Comparison of ENCODE assay signal across 19 cellular contexts in the genomic region with DNA sequence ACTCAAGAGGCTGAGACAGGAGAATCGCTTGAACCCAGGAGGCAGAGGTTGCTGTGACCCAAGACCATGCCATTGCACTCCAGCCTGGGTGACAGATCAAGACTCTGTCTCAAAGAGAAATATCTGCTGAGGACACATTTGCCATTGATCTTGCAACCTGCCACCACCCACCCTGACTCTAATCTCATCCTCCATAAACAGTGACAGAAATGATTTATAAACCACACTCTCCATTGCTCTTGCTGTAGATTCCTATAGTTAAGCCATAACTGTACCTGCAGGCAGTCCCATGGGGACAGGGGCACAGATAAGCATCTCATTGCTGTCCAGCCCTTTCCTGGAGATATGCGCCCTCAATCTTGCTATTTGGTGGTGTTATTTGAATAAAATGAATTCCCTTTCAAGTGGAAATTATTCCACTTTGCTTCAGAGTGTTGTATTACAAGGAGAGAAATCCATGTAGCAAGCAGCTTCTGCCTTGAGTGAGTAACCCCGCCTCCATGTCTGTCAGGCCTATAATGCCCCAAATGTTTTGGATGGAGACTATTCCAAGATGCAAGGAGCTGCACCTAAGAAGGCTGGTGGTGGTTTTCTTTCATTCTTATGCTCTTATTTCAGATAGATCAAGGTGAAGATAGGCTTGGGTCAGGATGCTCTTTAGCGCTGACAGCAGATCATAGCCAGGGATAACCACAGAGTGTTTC. TPM values are rescaled to one million over a fixed set of nuclear protein-coding genes. Genes with fewer than 3 reads are reported as not detected.
A peak's percentile ranks its signal among the peaks of the same experiment; 100 is the strongest.
DNase-seq lines count a peak whose midpoint lies in the region; ATAC-seq, FAIRE-seq and TF ChIP-seq lines count a peak whose summit lies in the region.
"Had no signal": no experiment of that assay in that cellular context is flagged by ENCODE, and none has a peak within 500 bp of the region (broad histone marks: within the 10 kb centered on the region; RNA-seq: fewer than 3 reads in every experiment).

No MANE protein-coding gene starts in this region.

- H3K18ac ChIP-seq in H1 (ENCODE audit: extremely low read depth, low read length) = no peak overlapping the region
- no peak overlapping the region for H3K18ac ChIP-seq in mesenchymal stem cell (ENCODE audit: low read depth in 1 of 2, low read length in 2 of 2)

- H3K9ac ChIP-seq in H1 (replicated peaks in 1 of 4; ENCODE audit: extremely low read depth in 1 of 4, low read depth in 3 of 4, low read length in 3 of 4) (no peak overlapping the region), mesenchymal stem cell (ENCODE audit: low read length) (no peak overlapping the region)

- H2BK120ac ChIP-seq in H1 (replicated peaks; ENCODE audit: low read depth, low read length) (no peak overlapping the region), mesenchymal stem cell (ENCODE audit: low read depth, low read length) (no peak overlapping the region)

- no peaks in the 10 kb centered on the region for H4K20me1 ChIP-seq in H1 (replicated peaks in 1 of 2; ENCODE audit: control insufficient read depth in 1 of 2, insufficient read depth in 2 of 2, low read length in 2 of 2)

- no peak overlapping the region for H3K4ac ChIP-seq in H1 (replicated peaks; ENCODE audit: insufficient read length, low read depth, low read length)
- H3K4ac ChIP-seq in mesenchymal stem cell (ENCODE audit: low read depth in 1 of 2, low read length in 2 of 2) = no peak overlapping the region

- H3K14ac ChIP-seq in H1 (ENCODE audit: insufficient read length) (no peak overlapping the region), mesenchymal stem cell (ENCODE audit: low read length in 2 of 2) (no peak overlapping the region)

- no peak overlapping the region for H3K56ac ChIP-seq in H1 (replicated peaks; ENCODE audit: insufficient read length, low read depth, low read length)

- CTCF ChIA-PET in H1 (lab: Charles Lee; ENCODE audit: partially characterized antibody) = interaction anchor here (1.1 to 52.5 kb wide), 8 partner anchors 8 to 272 kb away, joined by 3 to 1490 read pairs (median 12); partner anchors contain the start of gene CIPC

- H2AK5ac ChIP-seq in H1 (ENCODE audit: low read depth, low read length) (no peak overlapping the region), mesenchymal stem cell (ENCODE audit: low read length, severe bottlenecking) (no peak overlapping the region)

- TF ChIP-seq POLR2A in heart left ventricle (IDR thresholded peaks at IDR 0.05) (no peak), H1 (IDR thresholded peaks at IDR 0.05; ENCODE audit: control extremely low read depth in 1 of 2, low read depth in 2 of 2, low read length in 2 of 2) (no peak)

- H2BK15ac ChIP-seq in H1 (ENCODE audit: low read length) (no peak overlapping the region), mesenchymal stem cell (ENCODE audit: low read depth, poor library complexity, severe bottlenecking) (no peak overlapping the region)

- no peak overlapping the region for H3K27ac Mint-ChIP-seq in activated naive CD4-positive, alpha-beta T cell treated with anti-CD3 and anti-CD28 coated beads, Interleukin-2, amount 50 U/mL, for 72 hours
- H3K27ac Mint-ChIP-seq: IgD-negative memory B cell had no signal

- no peak for FAIRE-seq in H1 (lab: Jason Lieb, UNC)
- FAIRE-seq in urothelium cell line (lab: Jason Lieb, UNC) = peak; percentile 27
- FAIRE-seq: RCC 7860 had no signal

- no peak for TF ChIP-seq EP300 in H1 (IDR thresholded peaks at IDR 0.05; ENCODE audit: borderline replicate concordance in 1 of 2, low read depth in 2 of 2, low read length in 2 of 2)

- no peak overlapping the region for H3K27ac ChIP-seq in heart left ventricle
- H3K27ac ChIP-seq in H1 (ENCODE audit: low read depth, low read length) = no peak overlapping the region
- H3K27ac ChIP-seq in mesenchymal stem cell (ENCODE audit: low read length, poor library complexity, severe bottlenecking) = no peak overlapping the region
- H3K27ac ChIP-seq in ascending aorta = no peak overlapping the region
- H3K27ac ChIP-seq: C4-2B, SK-N-MC had no signal

- H3K79me1 ChIP-seq in H1 (ENCODE audit: low read depth, low read length) (no peaks in the 10 kb centered on the region), mesenchymal stem cell (replicated peaks; ENCODE audit: low read length, poor library complexity, severe bottlenecking) (no peaks in the 10 kb centered on the region)

- H3K4me2 ChIP-seq in H1 (ENCODE audit: insufficient read depth in 1 of 2, low read depth in 2 of 2, low read length in 2 of 2) = peak overlapping the region; percentile 15 to 100; a peak in 3 of 4 replicates
- no peak overlapping the region for H3K4me2 ChIP-seq in mesenchymal stem cell (ENCODE audit: low read length, poor library complexity, severe bottlenecking)

- no peak for ATAC-seq in heart left ventricle
- ATAC-seq in activated naive CD4-positive, alpha-beta T cell treated with anti-CD3 and anti-CD28 coated beads, Interleukin-2, amount 50 U/mL, for 72 hours = no peak

- no peaks in the 10 kb centered on the region for H3K36me3 Mint-ChIP-seq in activated naive CD4-positive, alpha-beta T cell treated with anti-CD3 and anti-CD28 coated beads, Interleukin-2, amount 50 U/mL, for 72 hours
- H3K36me3 Mint-ChIP-seq: IgD-negative memory B cell had no signal

- H4K5ac ChIP-seq in H1 (ENCODE audit: insufficient read length, low read depth, low read length) = no peak overlapping the region

- H3K79me2 ChIP-seq in H1 (ENCODE audit: control insufficient read depth in 1 of 2, insufficient read depth in 2 of 2, low read length in 2 of 2) = 0 out of 4 replicates have a peak, but pooled peaks cover 0 to 3% of the 10 kb centered on the region in 2 experiments

- H2BK20ac ChIP-seq in H1 (ENCODE audit: low read length) = no peak overlapping the region

- intact Hi-C loops in cardiac septum (cut with DNase I) = loop anchor here (5.0 kb wide), 1 partner anchor 53 kb away; no protein-coding TSS in a partner anchor
- intact Hi-C loops in heart left ventricle (cut with DNase I) = no loop called here
- intact Hi-C loops in ascending aorta (cut with DNase I) = no loop called here

- peak; percentile 12 for DNase-seq in cardiac septum (ENCODE audit: low spot score)
- no peak for DNase-seq in heart left ventricle
- peak; percentile 33 for DNase-seq in NCI-H2171 (lab: John Stamatoyannopoulos, UW)
- DNase-seq in H1 (ENCODE audit: low read depth in 1 of 2, low spot score in 2 of 2) = no peak
- no peak for DNase-seq in urothelium cell line (ENCODE audit: low spot score)
- no peak for DNase-seq in mesenchymal stem cell
- DNase-seq in activated naive CD4-positive, alpha-beta T cell treated with anti-CD3 and anti-CD28 coated beads, Interleukin-2, amount 50 U/mL, for 72 hours (ENCODE audit: low spot score in 2 of 2) = no peak
- DNase-seq in ascending aorta (ENCODE audit: low spot score in 2 of 2) = no peak
- DNase-seq: NCI-H1105, NCI-H187 treated with DMSO at 0.1 percent for 48 hours, NCI-H526, Right ventricle myocardium superior, T-helper 1 cell had no signal

- no peak for TF ChIP-seq RAD21 in H1 (IDR thresholded peaks at IDR 0.05 in 1 of 2, conservative IDR thresholded peaks at IDR 0.05 in 1 of 2; ENCODE audit: low read depth in 2 of 2, low read length in 2 of 2)

- no peak overlapping the region for H4K91ac ChIP-seq in H1 (replicated peaks; ENCODE audit: insufficient read length, low read length)
- no peak overlapping the region for H4K91ac ChIP-seq in mesenchymal stem cell (ENCODE audit: low read length)

- no peaks in the 10 kb centered on the region for H3K9me3 Mint-ChIP-seq in activated naive CD4-positive, alpha-beta T cell treated with anti-CD3 and anti-CD28 coated beads, Interleukin-2, amount 50 U/mL, for 72 hours
- H3K9me3 Mint-ChIP-seq: IgD-negative memory B cell had no signal

- H3K36me3 ChIP-seq in heart left ventricle (no peaks in the 10 kb centered on the region), H1 (ENCODE audit: control insufficient read depth in 2 of 4, insufficient read depth in 4 of 4, low read length in 3 of 4) (no peaks in the 10 kb centered on the region), mesenchymal stem cell (ENCODE audit: control insufficient read depth in 1 of 2, insufficient read depth in 2 of 2, low read depth in 1 of 2, low read length in 2 of 2) (no peaks in the 10 kb centered on the region), ascending aorta (no peaks in the 10 kb centered on the region)

- H3K9me3 ChIP-seq in heart left ventricle = no peaks in the 10 kb centered on the region
- H3K9me3 ChIP-seq in H1 (ENCODE audit: insufficient read depth in 2 of 2, low read depth in 1 of 2, low read length in 1 of 2) = no peaks in the 10 kb centered on the region
- H3K9me3 ChIP-seq in mesenchymal stem cell (ENCODE audit: control insufficient read depth, low read length) = no peaks in the 10 kb centered on the region
- no peaks in the 10 kb centered on the region for H3K9me3 ChIP-seq in ascending aorta

- H2BK5ac ChIP-seq in H1 (ENCODE audit: low read depth, low read length) = no peak overlapping the region
- no peak overlapping the region for H2BK5ac ChIP-seq in mesenchymal stem cell (ENCODE audit: low read depth, low read length, poor library complexity, severe bottlenecking)

- H2BK12ac ChIP-seq in H1 (ENCODE audit: low read depth, low read length) = no peak overlapping the region
- H2BK12ac ChIP-seq in mesenchymal stem cell (ENCODE audit: low read length in 2 of 2) = no peak overlapping the region

- POLR2A ChIA-PET in H1 (lab: Charles Lee; ENCODE audit: partially characterized antibody) = interaction anchor here (1.4 to 2.6 kb wide), 4 partner anchors 8 to 176 kb away, joined by 3 to 9 read pairs (median 6); partner anchors contain the start of genes GSTZ1 and POMT2

- peaks cover 20% of the 10 kb centered on the region for H3K23me2 ChIP-seq in H1 (ENCODE audit: low read depth, low read length)

- H3K4me3 ChIP-seq in heart left ventricle (no peak overlapping the region), H1 (ENCODE audit: extremely low read depth in 1 of 4, insufficient read depth in 2 of 4, low read depth in 3 of 4, low read length in 4 of 4) (no peak overlapping the region), mesenchymal stem cell (ENCODE audit: insufficient read depth in 1 of 2, low read depth in 1 of 2, low read length in 2 of 2) (no peak overlapping the region), ascending aorta (no peak overlapping the region)
- H3K4me3 ChIP-seq: SK-N-MC had no signal

- TF ChIP-seq CTCF in heart left ventricle (IDR thresholded peaks at IDR 0.05) = no peak
- no peak for TF ChIP-seq CTCF in H1 (IDR thresholded peaks at IDR 0.05; ENCODE audit: control extremely low read depth in 1 of 3, insufficient read depth in 1 of 3, low read depth in 1 of 3, low read length in 3 of 3)
- no peak for TF ChIP-seq CTCF in ascending aorta (IDR thresholded peaks at IDR 0.05)

- peaks cover 5 to 25% (median 18%) of the 10 kb centered on the region in 12 donors for H3K4me1 ChIP-seq in heart left ventricle
- peaks cover 8 to 46% (median 26%) of the 10 kb centered on the region in 4 experiments for H3K4me1 ChIP-seq in H1 (replicated peaks in 1 of 4; ENCODE audit: control insufficient read depth in 3 of 4, insufficient read depth in 4 of 4, low read length in 3 of 4)
- H3K4me1 ChIP-seq in mesenchymal stem cell (ENCODE audit: control insufficient read depth, insufficient read depth, low read depth, low read length) = peaks cover 20% of the 10 kb centered on the region
- H3K4me1 ChIP-seq in ascending aorta = peaks cover 2 to 13% of the 10 kb centered on the region in 2 donors

- WGBS in heart left ventricle, 4 donors = 61 to 67% (median 63%) methylated on average over 4 of the region's 4 CpGs
- WGBS in H1 (ENCODE audit: extremely low coverage in 1 of 2, insufficient coverage in 1 of 2, insufficient read length in 1 of 2, insufficient replicate concordance in 2 of 2, low coverage in 1 of 2, low lambda C conversion rate in 2 of 2, missing lambda C conversion rate in 1 of 2), 2 experiments = 62% methylated on average over 4 of the region's 4 CpGs; no CpG with 5 or more reads in 1 of the 2 experiments
- 88% methylated on average over 4 of the region's 4 CpGs for WGBS in mesenchymal stem cell

- H3K27me3 ChIP-seq in heart left ventricle (peaks cover 21 to 82% (median 73%) of the 10 kb centered on the region in 9 donors), H1 (replicated peaks in 1 of 4; ENCODE audit: control insufficient read depth in 3 of 4, extremely low read depth in 1 of 4, insufficient read depth in 3 of 4, low read length in 3 of 4) (peaks cover 0 to 4% (median 2%) of the 10 kb centered on the region in 4 experiments; a peak in 3 of 7 replicates), mesenchymal stem cell (ENCODE audit: control insufficient read depth in 1 of 2, insufficient read depth in 1 of 2, low read length in 2 of 2) (peaks cover 71 to 79% of the 10 kb centered on the region in 2 experiments), ascending aorta (peaks cover 16% of the 10 kb centered on the region)

- H2AFZ ChIP-seq in H1 (ENCODE audit: low read length) = no peak overlapping the region
- H2AFZ ChIP-seq in mesenchymal stem cell (ENCODE audit: low read depth, low read length) = no peak overlapping the region

- H4K8ac ChIP-seq in H1 (ENCODE audit: extremely low read depth, insufficient read depth, low read length) (no peak overlapping the region), mesenchymal stem cell (ENCODE audit: low read length) (no peak overlapping the region)

- no peak overlapping the region for H3K23ac ChIP-seq in H1 (ENCODE audit: insufficient read length)
- H3K23ac ChIP-seq in mesenchymal stem cell (ENCODE audit: low read length in 2 of 2) = no peak overlapping the region

RNA-seq across cellular contexts. Expression of gene ZDHHC22, which starts 3.0 kb away (rescaled TPM):
- not detected for total RNA-seq in cardiac septum
- total RNA-seq in heart left ventricle = under 1 TPM in 1 of 9 donors, not detected in 8; 0.12 TPM
- polyA plus RNA-seq in heart left ventricle = not detected
- total RNA-seq in H1 (2021; fragmentation: NEBNext Ultra II Directional; extraction: Animal tissue kit (Norgen Biotek cat#: 25700)) = 55.2 and 59.3 TPM in 2 replicates
- 23.8 and 30.7 TPM in 2 replicates for polyA plus RNA-seq in H1 (2011; rRNA removed)
- 20.3 TPM for polyA plus RNA-seq in H1 (2011; cell fraction: cytosol; rRNA removed)
- polyA plus RNA-seq in H1 (2011; cell fraction: nucleus; rRNA removed) = 28.0 TPM
- polyA plus RNA-seq in H1 (2012, experiment 1 of 2) = 45.5 to 55.8 TPM (median 50.5 TPM) in 4 replicates
- 46.2 TPM for polyA plus RNA-seq in H1 (2012, experiment 2 of 2)
- 62.0 TPM for polyA plus RNA-seq in H1 (2013, experiment 1 of 2)
- polyA plus RNA-seq in H1 (2013, experiment 2 of 2) = 72.6 TPM
- 23.4 and 26.4 TPM in 2 replicates for polyA minus RNA-seq in H1 (2011; rRNA and poly(A)+ RNA removed)
- 10.2 TPM for polyA minus RNA-seq in H1 (2011; cell fraction: cytosol; rRNA and poly(A)+ RNA removed)
- polyA minus RNA-seq in H1 (2011; cell fraction: nucleus; rRNA and poly(A)+ RNA removed) = 11.5 TPM
- polyA plus RNA-seq in mesenchymal stem cell (2013, experiment 1 of 2) = not detected
- not detected for polyA plus RNA-seq in mesenchymal stem cell (2013, experiment 2 of 2)
- not detected for total RNA-seq in activated naive CD4-positive, alpha-beta T cell treated with anti-CD3 and anti-CD28 coated beads, Interleukin-2, amount 50 U/mL, for 72 hours
- not detected for total RNA-seq in ascending aorta
- total RNA-seq: H4, Right ventricle myocardium superior had no signal
- polyA plus RNA-seq: IgD-negative memory B cell had no signal

RNA-seq across cellular contexts. Expression of gene TMEM63C, which starts 37.0 kb away (rescaled TPM):
- total RNA-seq in cardiac septum (0.46 TPM), heart left ventricle (1 to 10 TPM in 6 of 9 donors, under 1 TPM in 2, not detected in 1; 0.48 to 3.7 (median 1.7) TPM), ascending aorta (0.11 TPM)
- polyA plus RNA-seq in heart left ventricle (1 to 10 TPM in 1 of 2 donors, under 1 TPM in 1; 0.01 to 4.0 TPM), H1 (2011; rRNA removed) (3.0 and 3.7 TPM in 2 replicates)
- 7.0 and 7.6 TPM in 2 replicates for total RNA-seq in H1 (2021; fragmentation: NEBNext Ultra II Directional; extraction: Animal tissue kit (Norgen Biotek cat#: 25700))
- polyA plus RNA-seq in H1 (2011; cell fraction: cytosol; rRNA removed) = 3.6 TPM
- polyA plus RNA-seq in H1 (2011; cell fraction: nucleus; rRNA removed) = 7.8 TPM
- polyA plus RNA-seq in H1 (2012, experiment 1 of 2) = 4.5 to 6.5 TPM (median 5.4 TPM) in 4 replicates
- polyA plus RNA-seq in H1 (2012, experiment 2 of 2) = 2.4 TPM
- 7.3 TPM for polyA plus RNA-seq in H1 (2013, experiment 1 of 2)
- polyA plus RNA-seq in H1 (2013, experiment 2 of 2) = 6.9 TPM
- polyA minus RNA-seq in H1 (2011; rRNA and poly(A)+ RNA removed) = 6.0 and 7.1 TPM in 2 replicates
- 4.5 TPM for polyA minus RNA-seq in H1 (2011; cell fraction: cytosol; rRNA and poly(A)+ RNA removed)
- 7.2 TPM for polyA minus RNA-seq in H1 (2011; cell fraction: nucleus; rRNA and poly(A)+ RNA removed)
- polyA plus RNA-seq in mesenchymal stem cell (2013, experiment 1 of 2) = 0.03 TPM
- polyA plus RNA-seq in mesenchymal stem cell (2013, experiment 2 of 2) = 0.07 TPM
- 1 to 10 TPM in 1 of 2 donors, under 1 TPM in 1; 0.32 to 1.1 TPM for total RNA-seq in activated naive CD4-positive, alpha-beta T cell treated with anti-CD3 and anti-CD28 coated beads, Interleukin-2, amount 50 U/mL, for 72 hours
- total RNA-seq: HT1080 had no signal

RNA-seq across cellular contexts. Expression of gene CIPC, which starts 46.5 kb away (rescaled TPM):
- total RNA-seq in cardiac septum = 45.9 TPM
- 10 to 100 TPM; 44.5 to 85.9 (median 66.7) TPM for total RNA-seq in heart left ventricle
- polyA plus RNA-seq in heart left ventricle = 10 to 100 TPM; 10.9 to 27.0 TPM
- 31.7 and 32.7 TPM in 2 replicates for total RNA-seq in H1 (2021; fragmentation: NEBNext Ultra II Directional; extraction: Animal tissue kit (Norgen Biotek cat#: 25700))
- 13.3 and 13.9 TPM in 2 replicates for polyA plus RNA-seq in H1 (2011; rRNA removed)
- 19.8 TPM for polyA plus RNA-seq in H1 (2011; cell fraction: cytosol; rRNA removed)
- 14.3 TPM for polyA plus RNA-seq in H1 (2011; cell fraction: nucleus; rRNA removed)
- polyA plus RNA-seq in H1 (2012, experiment 1 of 2) = 12.0 to 17.1 TPM (median 16.7 TPM) in 4 replicates
- 2.0 TPM for polyA plus RNA-seq in H1 (2012, experiment 2 of 2)
- 15.9 TPM for polyA plus RNA-seq in H1 (2013, experiment 1 of 2)
- polyA plus RNA-seq in H1 (2013, experiment 2 of 2) = 15.4 TPM
- 41.1 and 42.1 TPM in 2 replicates for polyA minus RNA-seq in H1 (2011; rRNA and poly(A)+ RNA removed)
- polyA minus RNA-seq in H1 (2011; cell fraction: cytosol; rRNA and poly(A)+ RNA removed) = 17.5 TPM
- 15.8 TPM for polyA minus RNA-seq in H1 (2011; cell fraction: nucleus; rRNA and poly(A)+ RNA removed)
- 8.8 TPM for polyA plus RNA-seq in mesenchymal stem cell (2013, experiment 1 of 2)
- 8.8 TPM for polyA plus RNA-seq in mesenchymal stem cell (2013, experiment 2 of 2)
- total RNA-seq in activated naive CD4-positive, alpha-beta T cell treated with anti-CD3 and anti-CD28 coated beads, Interleukin-2, amount 50 U/mL, for 72 hours = 1 to 10 TPM; 5.4 to 9.6 TPM
- 5.0 TPM for total RNA-seq in ascending aorta

Comparison
In these comparisons a context has a peak if more than half of its experiments do, and no peak if none do; other contexts are left out.
1. DNase-seq: peak in cardiac septum (single experiment) and NCI-H2171 (single experiment); none in heart left ventricle (0 of 5), H1 (0 of 2), urothelium cell line (single experiment), mesenchymal stem cell (single experiment), activated naive CD4-positive, alpha-beta T cell treated with anti-CD3 and anti-CD28 coated beads, Interleukin-2, amount 50 U/mL, for 72 hours (0 of 2) and ascending aorta (0 of 2).
2. RNA of gene ZDHHC22, which starts 3.0 kb away (total RNA-seq): 55.2 to 59.3 TPM in H1; not detected in cardiac septum (single experiment), 0.12 TPM in heart left ventricle, not detected in activated naive CD4-positive, alpha-beta T cell treated with anti-CD3 and anti-CD28 coated beads, Interleukin-2, amount 50 U/mL, for 72 hours and not detected in ascending aorta (single experiment); every median in the first group is over 10 times any median in the second.